1 cellular context compared by ENCODE assay signal in the genomic region with DNA sequence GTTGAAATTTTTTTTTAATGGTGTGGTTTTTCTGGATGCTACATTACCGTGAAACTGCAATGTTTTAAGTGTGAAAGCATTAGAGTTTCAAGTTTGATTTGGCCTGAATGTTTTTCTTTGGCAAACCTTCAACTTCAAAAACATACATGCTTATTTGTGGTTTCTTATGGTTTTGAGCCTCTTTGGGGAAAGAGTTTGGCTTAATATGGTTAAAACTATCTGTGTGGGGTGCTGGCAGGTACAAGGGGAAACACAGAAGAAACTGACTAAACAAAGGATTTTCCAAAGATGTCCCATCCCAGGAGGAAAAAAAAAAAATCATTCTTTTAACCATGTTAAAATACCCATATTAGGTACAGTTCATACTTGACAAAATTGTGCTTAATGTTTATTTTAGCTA.
TF ChIP-seq lines count a peak whose summit lies in the region.

No MANE protein-coding gene starts in this region.

TF ChIP-seq in IMR-90, 13 proteins besides CTCF, POLR2A, EP300 and RAD21 (continued from another document):
- TF ChIP-seq FOS (IDR thresholded peaks at IDR 0.05; ENCODE audit: low read depth, low read length) (no peak), CHD1 (IDR thresholded peaks at IDR 0.05; ENCODE audit: low read depth, low read length) (no peak)
